18 cellular contexts compared by ENCODE assay signal in genomic region chr22:41504397-41504796, GRCh38. TPM values are rescaled to one million over a fixed set of nuclear protein-coding genes. Genes with fewer than 3 reads are reported as not detected.
DNase-seq lines count a peak whose midpoint lies in the region; ATAC-seq and TF ChIP-seq lines count a peak whose summit lies in the region.
"Had no signal": no experiment of that assay in that cellular context is flagged by ENCODE, and none has a peak within 500 bp of the region (broad histone marks: within the 10 kb centered on the region; RNA-seq: fewer than 3 reads in every experiment).

No MANE protein-coding gene starts in this region.

- no peak overlapping the region for H3K4me3 Mint-ChIP-seq in neural progenitor cell
- H3K4me3 Mint-ChIP-seq: activated naive CD4-positive, alpha-beta T cell treated with anti-CD3 and anti-CD28 coated beads for 36 hours; natural killer cell treated with Interleukin-12 subunit alpha and Interleukin-12 subunit beta and Interleukin-15 and Interleukin-18, amount 100 ng/mL, for 72 hours had no signal

- H3K79me2 ChIP-seq in neural progenitor cell (ENCODE audit: low read depth) = no peaks in the 10 kb centered on the region

- no peaks in the 10 kb centered on the region for H3K4me1 Mint-ChIP-seq in neural progenitor cell

- H3K9me3 Mint-ChIP-seq in neural progenitor cell = no peaks in the 10 kb centered on the region
- H3K9me3 Mint-ChIP-seq: activated naive CD4-positive, alpha-beta T cell treated with anti-CD3 and anti-CD28 coated beads for 36 hours; natural killer cell treated with Interleukin-12 subunit alpha and Interleukin-12 subunit beta and Interleukin-15 and Interleukin-18, amount 100 ng/mL, for 72 hours had no signal

- H2AFZ ChIP-seq in neural progenitor cell (replicated peaks) = no peak overlapping the region

- H3K4me3 ChIP-seq in NB4 (ENCODE audit: low read depth, low read length) (no peak overlapping the region), esophagus muscularis mucosa (no peak overlapping the region), neural progenitor cell (no peak overlapping the region), vagina (no peak overlapping the region)
- H3K4me3 ChIP-seq: uterus had no signal

- H3F3A ChIP-seq in neural progenitor cell (ENCODE audit: low read depth) = no peaks in the 10 kb centered on the region

- H3K4me1 ChIP-seq in esophagus muscularis mucosa (peaks cover 48 to 57% (median 53%) of the 10 kb centered on the region in 4 donors), neural progenitor cell (no peaks in the 10 kb centered on the region), vagina (peaks cover 9% of the 10 kb centered on the region)
- H3K4me1 ChIP-seq: BE2C had no signal

- no peaks in the 10 kb centered on the region for H4K20me1 ChIP-seq in neural progenitor cell (ENCODE audit: low read depth)

- H3K27me3 Mint-ChIP-seq in neural progenitor cell (ENCODE audit: insufficient read depth, low read depth) = peaks cover 5% of the 10 kb centered on the region
- H3K27me3 Mint-ChIP-seq: natural killer cell treated with Interleukin-12 subunit alpha and Interleukin-12 subunit beta and Interleukin-15 and Interleukin-18, amount 100 ng/mL, for 72 hours had no signal

- TF ChIP-seq POLR2A in NB4 (IDR thresholded peaks at IDR 0.05; ENCODE audit: extremely low read depth, insufficient read length) (no peak), esophagus muscularis mucosa (IDR thresholded peaks at IDR 0.05; ENCODE audit: low read depth) (no peak), vagina (IDR thresholded peaks at IDR 0.05) (no peak)

- H3K36me3 ChIP-seq in esophagus muscularis mucosa = peaks cover 26 to 96% (median 78%) of the 10 kb centered on the region in 4 donors
- no peaks in the 10 kb centered on the region for H3K36me3 ChIP-seq in neural progenitor cell
- peaks cover 0 to 24% of the 10 kb centered on the region in 2 donors for H3K36me3 ChIP-seq in vagina
- H3K36me3 ChIP-seq: uterus had no signal

- no peak for TF ChIP-seq EP300 in esophagus muscularis mucosa (IDR thresholded peaks at IDR 0.05)

- H3K27me3 ChIP-seq in esophagus muscularis mucosa (no peaks in the 10 kb centered on the region), neural progenitor cell (no peaks in the 10 kb centered on the region), vagina (no peaks in the 10 kb centered on the region)
- H3K27me3 ChIP-seq: BE2C, uterus had no signal

- no peak overlapping the region for H3K9ac ChIP-seq in neural progenitor cell

- H3K9me3 ChIP-seq in esophagus muscularis mucosa (no peaks in the 10 kb centered on the region), neural progenitor cell (ENCODE audit: low read depth) (no peaks in the 10 kb centered on the region), vagina (no peaks in the 10 kb centered on the region)
- H3K9me3 ChIP-seq: BE2C, uterus had no signal

- DNase-seq in Ammon's horn (ENCODE audit: low spot score) (peak; percentile 73), NB4 (ENCODE audit: low read depth) (peak; percentile 72), esophagus muscularis mucosa (ENCODE audit: extremely low spot score) (no peak), neural progenitor cell (ENCODE audit: low spot score) (no peak), DMS79 (lab: John Stamatoyannopoulos, UW) (no peak), vagina (ENCODE audit: extremely low spot score in 2 of 2) (no peak), NCI-H526 treated with DMSO at 0.1 percent for 48 hours (lab: John Stamatoyannopoulos, UW) (no peak)
- DNase-seq: activated CD4-positive, alpha-beta T cell treated with anti-CD3 and anti-CD28 coated beads, Interleukin-2, amount 50 U/mL, for 48 hours; activated naive CD4-positive, alpha-beta T cell treated with anti-CD3 and anti-CD28 coated beads for 36 hours; BE2C; KBM-7; NCI-H2081 treated with DMSO at 0.1 percent for 48 hours; PC-3; small intestine; T-helper 2 cell had no signal

- 67% methylated on average over 7 of the region's 7 CpGs for WGBS in esophagus muscularis mucosa

- H3K27ac Mint-ChIP-seq in neural progenitor cell = peak overlapping the region; percentile 46
- H3K27ac Mint-ChIP-seq: natural killer cell treated with Interleukin-12 subunit alpha and Interleukin-12 subunit beta and Interleukin-15 and Interleukin-18, amount 100 ng/mL, for 72 hours had no signal

- peak overlapping the region; percentile 32 to 57 (median 56) for H3K27ac ChIP-seq in esophagus muscularis mucosa (replicated peaks in 1 of 4)
- H3K27ac ChIP-seq in neural progenitor cell = no peak overlapping the region
- no peak overlapping the region for H3K27ac ChIP-seq in vagina

- intact Hi-C loops in esophagus muscularis mucosa (cut with DNase I) = no loop called here
- intact Hi-C loops in vagina (cut with DNase I) = no loop called here

- TF ChIP-seq CTCF in NB4 (IDR thresholded peaks at IDR 0.05; ENCODE audit: low read depth, low read length) = no peak
- TF ChIP-seq CTCF in esophagus muscularis mucosa (IDR thresholded peaks at IDR 0.05) = no peak
- no peak for TF ChIP-seq CTCF in neural progenitor cell (IDR thresholded peaks at IDR 0.05)
- no peak for TF ChIP-seq CTCF in vagina (IDR thresholded peaks at IDR 0.05)

- H3K4me2 ChIP-seq in neural progenitor cell = no peak overlapping the region

- peaks cover 5% of the 10 kb centered on the region for H3K36me3 Mint-ChIP-seq in neural progenitor cell
- H3K36me3 Mint-ChIP-seq: natural killer cell treated with Interleukin-12 subunit alpha and Interleukin-12 subunit beta and Interleukin-15 and Interleukin-18, amount 100 ng/mL, for 72 hours had no signal

- no peak for ATAC-seq in HG02870 (IDR thresholded peaks at IDR 0.05; ENCODE audit: unreplicated experiment)
- ATAC-seq: natural killer cell treated with Interleukin-12 subunit alpha and Interleukin-12 subunit beta and Interleukin-15 and Interleukin-18, amount 100 ng/mL, for 72 hours; PC-3 had no signal

RNA-seq across cellular contexts. Expression of gene ACO2, which starts 35.5 kb away (rescaled TPM):
- total RNA-seq in esophagus muscularis mucosa (100 to 1,000 TPM; 141 to 214 (median 166) TPM), neural progenitor cell (ENCODE audit: low replicate concordance) (36.6 and 61.8 TPM in 2 replicates), vagina (78.6 TPM)

RNA-seq across cellular contexts. Expression of gene PHF5A, which starts 35.9 kb away (rescaled TPM):
- total RNA-seq in esophagus muscularis mucosa = 10 to 100 TPM; 36.5 to 46.1 (median 42.2) TPM
- total RNA-seq in neural progenitor cell (ENCODE audit: low replicate concordance) = 106 and 114 TPM in 2 replicates
- 35.4 TPM for total RNA-seq in vagina

RNA-seq across cellular contexts. Expression of gene POLR3H, which starts 39.9 kb away (rescaled TPM):
- total RNA-seq in esophagus muscularis mucosa (10 to 100 TPM; 20.9 to 28.2 (median 23.0) TPM), neural progenitor cell (ENCODE audit: low replicate concordance) (15.2 and 18.7 TPM in 2 replicates), vagina (21.4 TPM)

RNA-seq across cellular contexts. Expression of gene CSDC2, which starts 56.4 kb away (rescaled TPM):
- total RNA-seq in esophagus muscularis mucosa (10 to 100 TPM in 1 of 4 donors, 1 to 10 TPM in 3; 2.9 to 12.4 (median 7.1) TPM), neural progenitor cell (ENCODE audit: low replicate concordance) (1.3 TPM in 1 of 2 replicates, not detected in the other), vagina (29.7 TPM)
- total RNA-seq: activated naive CD4-positive, alpha-beta T cell treated with anti-CD3 and anti-CD28 coated beads for 36 hours; natural killer cell treated with Interleukin-12 subunit alpha and Interleukin-12 subunit beta and Interleukin-15 and Interleukin-18, amount 100 ng/mL, for 72 hours; PC-3 had no signal

RNA-seq across cellular contexts. Expression of gene TOB2, which starts 57.8 kb away (rescaled TPM):
- 100 to 1,000 TPM in 1 of 4 donors, 10 to 100 TPM in 3; 56.2 to 100 (median 93.0) TPM for total RNA-seq in esophagus muscularis mucosa
- 23.4 and 37.7 TPM in 2 replicates for total RNA-seq in neural progenitor cell (ENCODE audit: low replicate concordance)
- 34.9 TPM for total RNA-seq in vagina

Comparison
In these comparisons a context has a peak if more than half of its experiments do, and no peak if none do; other contexts are left out.
1. DNase-seq: peak in Ammon's horn (single experiment) and NB4 (single experiment); none in esophagus muscularis mucosa (single experiment), neural progenitor cell (single experiment), DMS79 (single experiment), vagina (0 of 2) and NCI-H526 treated with DMSO at 0.1 percent for 48 hours (single experiment).
2. H3K27ac ChIP-seq: peak in esophagus muscularis mucosa (4 of 4); none in neural progenitor cell (single experiment) and vagina (single experiment).